Comparison of ENCODE assay signal across 14 cellular contexts in the genomic region with DNA sequence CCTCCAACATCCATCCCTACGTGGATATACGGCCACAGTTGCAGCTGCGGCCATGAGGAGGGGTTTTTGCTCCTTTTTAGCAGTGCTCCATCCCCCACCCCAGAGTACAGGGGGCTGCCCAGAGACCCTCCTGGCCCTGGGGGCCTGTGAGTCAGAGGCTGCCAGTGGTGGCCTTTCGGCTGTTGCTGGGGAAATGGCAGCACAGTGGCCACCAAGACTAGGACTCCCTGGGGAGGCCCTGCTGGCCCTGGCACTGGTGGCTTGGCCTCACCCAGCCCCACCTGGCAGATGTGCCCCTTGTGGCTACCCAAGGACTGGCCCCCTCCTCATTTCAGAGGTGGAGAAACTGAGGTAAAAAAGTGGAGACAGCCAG. TPM values are rescaled to one million over a fixed set of nuclear protein-coding genes. Genes with fewer than 3 reads are reported as not detected.
DNase-seq lines count a peak whose midpoint lies in the region; ATAC-seq and TF ChIP-seq lines count a peak whose summit lies in the region.
"Had no signal": no experiment of that assay in that cellular context is flagged by ENCODE, and none has a peak within 500 bp of the region (broad histone marks: within the 10 kb centered on the region; RNA-seq: fewer than 3 reads in every experiment).

No MANE protein-coding gene starts in this region.

- H4K12ac ChIP-seq in trophoblast cell (ENCODE audit: low read depth, low read length): no peak overlapping the region

- no peak overlapping the region for H2BK5ac ChIP-seq in trophoblast cell (ENCODE audit: low read depth, low read length, poor library complexity)

- H3K4ac ChIP-seq in trophoblast cell (ENCODE audit: low read depth, low read length): no peak overlapping the region

- peaks cover 7% of the 10 kb centered on the region for H3K79me1 ChIP-seq in trophoblast cell (ENCODE audit: low read length)

- TF ChIP-seq CTCF in RWPE1 (conservative IDR thresholded peaks at IDR 0.05; ENCODE audit: low read depth): no peak
- TF ChIP-seq CTCF in esophagus squamous epithelium (IDR thresholded peaks at IDR 0.05): no peak

- no peak overlapping the region for H2AK5ac ChIP-seq in trophoblast cell (ENCODE audit: low read length)

- DNase-seq in 8988T (peak; percentile 30), RWPE1 (ENCODE audit: low spot score) (no peak), esophagus squamous epithelium (lab: John Stamatoyannopoulos, UW) (no peak), trophoblast cell (no peak), COLO829 (ENCODE audit: low spot score) (no peak), MV-4-11 (lab: John Stamatoyannopoulos, UW) (no peak), DMS79 (lab: John Stamatoyannopoulos, UW) (no peak)
- DNase-seq: activated CD4-positive, alpha-beta T cell treated with anti-CD3 and anti-CD28 coated beads, Interleukin-2, amount 10 ng/mL, durations not matched to agents 24 days and 14 days; central memory CD4-positive, alpha-beta T cell; DMS79 treated with DMSO at 0.1 percent for 48 hours; NCI-H345; T-helper 17 cell had no signal

- 50 to 77% methylated on average over 1 to 3 of the region's 4 CpGs for WGBS in esophagus squamous epithelium, 2 donors
- WGBS in trophoblast cell (ENCODE audit: extremely low coverage, insufficient coverage, insufficient read length): no CpG with 5 or more reads among the region's 4 CpGs

- no peak for TF ChIP-seq POLR2A in esophagus squamous epithelium (IDR thresholded peaks at IDR 0.05)

- H3K79me2 ChIP-seq in trophoblast cell (ENCODE audit: control insufficient read depth, insufficient read depth, low read length, poor library complexity): no peaks in the 10 kb centered on the region

- CTCF ChIA-PET in RWPE1 (lab: Yijun Ruan, JAX): interaction anchor here (0.6 to 0.7 kb wide), 2 partner anchors 344 to 972 kb away, joined by 3 to 4 read pairs; a partner anchor contains a TSS

- intact Hi-C loops in esophagus squamous epithelium (cut with DNase I): no loop called here

- no peaks in the 10 kb centered on the region for H3K27me3 ChIP-seq in esophagus squamous epithelium
- H3K27me3 ChIP-seq in trophoblast cell (ENCODE audit: insufficient read depth, low read length): no peaks in the 10 kb centered on the region
- H3K27me3 ChIP-seq: MG63 had no signal

- H3K27ac ChIP-seq in RWPE1: peak overlapping the region; percentile 89
- peak overlapping the region; percentile 75 to 84 (median 77) for H3K27ac ChIP-seq in esophagus squamous epithelium
- H3K27ac ChIP-seq in trophoblast cell (ENCODE audit: low read depth, low read length): no peak overlapping the region

- H2AFZ ChIP-seq in trophoblast cell (ENCODE audit: insufficient read depth, low read length, poor library complexity): no peak overlapping the region

- POLR2A ChIA-PET in RWPE1 (lab: Yijun Ruan, JAX; ENCODE audit: low non-redundant PET): no interaction called here

- H3K9me3 ChIP-seq in esophagus squamous epithelium (no peaks in the 10 kb centered on the region), trophoblast cell (ENCODE audit: insufficient read depth, low read depth, low read length) (peaks cover 2% of the 10 kb centered on the region)
- H3K9me3 ChIP-seq: MG63 had no signal

- no peak for ATAC-seq in HG03280 (IDR thresholded peaks at IDR 0.05; ENCODE audit: unreplicated experiment)
- ATAC-seq: T-helper 17 cell had no signal

- H3K14ac ChIP-seq in trophoblast cell (ENCODE audit: low read length): no peak overlapping the region

- H4K8ac ChIP-seq in trophoblast cell (ENCODE audit: low read depth, low read length): no peak overlapping the region

- H3K4me2 ChIP-seq in trophoblast cell (ENCODE audit: low read length): no peak overlapping the region

- no peak overlapping the region for H3K9ac ChIP-seq in trophoblast cell (ENCODE audit: low read length)

- H3K4me1 ChIP-seq in esophagus squamous epithelium (peaks cover 39 to 72% (median 49%) of the 10 kb centered on the region in 3 donors), trophoblast cell (ENCODE audit: control insufficient read depth in 1 of 2, insufficient read depth in 2 of 2, low read length in 2 of 2) (peaks cover 18 to 21% of the 10 kb centered on the region in 2 experiments)

- no peak overlapping the region for H2BK120ac ChIP-seq in trophoblast cell (ENCODE audit: insufficient read depth, low read length, poor library complexity)

- H3K4me3 ChIP-seq in esophagus squamous epithelium: no peak overlapping the region
- H3K4me3 ChIP-seq in trophoblast cell (ENCODE audit: low read depth, low read length): no peak overlapping the region
- H3K4me3 ChIP-seq: MG63 had no signal

- no peak overlapping the region for H4K91ac ChIP-seq in trophoblast cell (ENCODE audit: low read depth, low read length)

- H3K23ac ChIP-seq in trophoblast cell (ENCODE audit: low read length): no peak overlapping the region

- H2BK12ac ChIP-seq in trophoblast cell (ENCODE audit: low read length): no peak overlapping the region

- H3K36me3 ChIP-seq in esophagus squamous epithelium (peaks cover 0 to 13% (median 0%) of the 10 kb centered on the region in 3 donors), trophoblast cell (ENCODE audit: control insufficient read depth in 1 of 2, insufficient read depth in 2 of 2, low read length in 2 of 2) (peaks cover 5 to 6% of the 10 kb centered on the region in 2 experiments)
- H3K36me3 ChIP-seq: MG63 had no signal

- H3K18ac ChIP-seq in trophoblast cell (ENCODE audit: low read length): peak overlapping the region; percentile 20

RNA-seq across cellular contexts. Expression of a gene that starts 29.1 kb away (rescaled TPM):
- total RNA-seq in esophagus squamous epithelium: 10 to 100 TPM; 17.0 to 36.3 (median 22.3) TPM
- polyA plus RNA-seq in trophoblast cell (2013): 16.7 and 17.4 TPM in 2 replicates
